In genomic region chr1:22799971-22800370, GRCh38 we compare ENCODE assay signal across 15 cellular contexts.
DNase-seq lines count a peak whose midpoint lies in the region; TF ChIP-seq lines count a peak whose summit lies in the region.
"Had no signal": no experiment of that assay in that cellular context is flagged by ENCODE, and none has a peak within 500 bp of the region (broad histone marks: within the 10 kb centered on the region; RNA-seq: fewer than 3 reads in every experiment).

No MANE protein-coding gene starts in this region.

- H3K4me3 ChIP-seq in dorsolateral prefrontal cortex, result peak overlapping the region in 34 of 59 donors; percentile 4 to 48 (median 24)
- H3K4me3 ChIP-seq: PC-9 had no signal

- intact Hi-C loops in dorsolateral prefrontal cortex (cut with DNase I), result no loop called here

- no peaks in the 10 kb centered on the region for H3K27me3 ChIP-seq in dorsolateral prefrontal cortex

- peak; percentile 50 for DNase-seq in RPMI8226
- peak in 9 of 10 donors; percentile 10 to 79 (median 74) for DNase-seq in dorsolateral prefrontal cortex
- peak; percentile 41 for DNase-seq in middle frontal gyrus (ENCODE audit: extremely low spot score, low spot score)
- peak; percentile 80 for DNase-seq in retina
- no peak for DNase-seq in HEK293T (ENCODE audit: extremely low spot score)
- no peak for DNase-seq in cerebellar cortex (ENCODE audit: low spot score)
- no peak for DNase-seq in SW 1271 (lab: John Stamatoyannopoulos, UW)
- DNase-seq: CD4-positive, alpha-beta T cell; HCEC 1CT; MV-4-11; NCI-H187 treated with DMSO at 0.1 percent for 48 hours; NCI-H2171; NCI-H446; NCI-H748 treated with DMSO at 0.1 percent for 48 hours; PC-9 had no signal

- CTCF ChIA-PET in HEK293T (lab: Yijun Ruan, JAX), result no interaction called here

- TF ChIP-seq CTCF in dorsolateral prefrontal cortex (IDR thresholded peaks at IDR 0.05 in 54 of 56, conservative IDR thresholded peaks at IDR 0.05 in 2 of 56; ENCODE audit: low read depth in 1 of 56, partially characterized antibody in 56 of 56), result no peak

- H3K27ac ChIP-seq in dorsolateral prefrontal cortex, result peak overlapping the region in 35 of 59 donors; percentile 1 to 74 (median 51)
- H3K27ac ChIP-seq: PC-9 had no signal

- POLR2A ChIA-PET in HEK293T (lab: Yijun Ruan, JAX), result no interaction called here

TF ChIP-seq in HEK293T, 16 proteins besides CTCF, POLR2A, EP300 and RAD21:
- TF ChIP-seq FOXK2 (IDR thresholded peaks at IDR 0.05), result no peak
- no peak for TF ChIP-seq SP1 (IDR thresholded peaks at IDR 0.05)
- TF ChIP-seq PKNOX1 (IDR thresholded peaks at IDR 0.05), result no peak
- no peak for TF ChIP-seq HDGF (IDR thresholded peaks at IDR 0.05; ENCODE audit: borderline replicate concordance)
- TF ChIP-seq LEF1 (IDR thresholded peaks at IDR 0.05; ENCODE audit: borderline replicate concordance), result no peak
- TF ChIP-seq FOXM1 (IDR thresholded peaks at IDR 0.05; ENCODE audit: borderline replicate concordance), result no peak

Comparison
In these comparisons a context has a peak if more than half of its experiments do, and no peak if none do; other contexts are left out.
1. DNase-seq: peak in RPMI8226 (single experiment), dorsolateral prefrontal cortex (9 of 10), middle frontal gyrus (single experiment) and retina (single experiment); none in HEK293T (single experiment), cerebellar cortex (single experiment) and SW 1271 (0 of 2).